12 cellular contexts compared by ENCODE assay signal in the genomic region with DNA sequence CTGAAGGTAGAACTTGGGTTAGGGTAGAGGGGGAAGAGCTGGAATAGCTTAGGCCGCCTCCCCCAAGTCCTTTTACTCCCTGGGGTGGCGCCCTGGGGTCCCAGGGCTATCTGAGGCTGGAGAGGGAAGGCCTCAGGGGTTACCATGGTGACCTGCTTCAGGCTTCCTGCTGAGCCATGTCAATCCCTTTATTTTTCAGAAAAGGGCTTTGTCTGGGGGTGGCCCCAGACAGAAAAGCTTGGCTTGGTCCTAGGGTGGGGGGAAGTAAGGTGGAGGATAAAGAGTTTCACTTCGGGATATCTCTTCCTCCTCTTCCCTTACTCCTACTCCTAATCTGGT.
"Had no signal": no experiment of that assay in that cellular context is flagged by ENCODE, and none has a peak within 500 bp of the region (broad histone marks: within the 10 kb centered on the region; RNA-seq: fewer than 3 reads in every experiment).

No MANE protein-coding gene starts in this region.

- H3K27ac ChIP-seq: VCaP had no signal

- H3K36me3 Mint-ChIP-seq: stimulated activated effector memory CD8-positive, alpha-beta T cell treated with anti-CD3 and anti-CD28 coated beads, Interleukin-12 subunit alpha, Interleukin-12 subunit beta, amount 100 ng/mL, for 72 hours had no signal

- H3K27ac Mint-ChIP-seq: activated CD4-positive, alpha-beta memory T cell treated with anti-CD3 and anti-CD28 coated beads, Interleukin-2, amount 10 ng/mL, durations not matched to agents 7 days and 5 days; activated naive CD4-positive, alpha-beta T cell treated with anti-CD3 and anti-CD28 coated beads for 36 hours; activated T-helper 17 cell treated with anti-CD3 and anti-CD28 coated beads, Interleukin-2, amount 50 U/mL, for 72 hours; nephron progenitor cell; stimulated activated effector memory CD8-positive, alpha-beta T cell treated with anti-CD3 and anti-CD28 coated beads, Interleukin-12 subunit alpha, Interleukin-12 subunit beta, amount 100 ng/mL, for 72 hours; T-cell had no signal

- H3K4me3 ChIP-seq: lung had no signal

- H3K4me3 Mint-ChIP-seq: activated CD4-positive, alpha-beta memory T cell treated with anti-CD3 and anti-CD28 coated beads, Interleukin-2, amount 10 ng/mL, durations not matched to agents 7 days and 5 days; activated naive CD4-positive, alpha-beta T cell treated with anti-CD3 and anti-CD28 coated beads for 36 hours; activated T-helper 17 cell treated with anti-CD3 and anti-CD28 coated beads, Interleukin-2, amount 50 U/mL, for 72 hours; stimulated activated effector memory CD8-positive, alpha-beta T cell treated with anti-CD3 and anti-CD28 coated beads, Interleukin-12 subunit alpha, Interleukin-12 subunit beta, amount 100 ng/mL, for 72 hours; T-cell had no signal

- H3K9me3 Mint-ChIP-seq: activated CD4-positive, alpha-beta memory T cell treated with anti-CD3 and anti-CD28 coated beads, Interleukin-2, amount 10 ng/mL, durations not matched to agents 7 days and 5 days; activated naive CD4-positive, alpha-beta T cell treated with anti-CD3 and anti-CD28 coated beads for 36 hours; activated T-helper 17 cell treated with anti-CD3 and anti-CD28 coated beads, Interleukin-2, amount 50 U/mL, for 72 hours; stimulated activated effector memory CD8-positive, alpha-beta T cell treated with anti-CD3 and anti-CD28 coated beads, Interleukin-12 subunit alpha, Interleukin-12 subunit beta, amount 100 ng/mL, for 72 hours; T-cell had no signal

- H3K27me3 Mint-ChIP-seq: activated CD4-positive, alpha-beta memory T cell treated with anti-CD3 and anti-CD28 coated beads, Interleukin-2, amount 10 ng/mL, durations not matched to agents 7 days and 5 days; activated T-helper 17 cell treated with anti-CD3 and anti-CD28 coated beads, Interleukin-2, amount 50 U/mL, for 72 hours; T-cell had no signal

- DNase-seq: activated CD4-positive, alpha-beta memory T cell treated with anti-CD3 and anti-CD28 coated beads, Interleukin-2, amount 10 ng/mL, durations not matched to agents 7 days and 5 days; activated naive CD4-positive, alpha-beta T cell treated with anti-CD3 and anti-CD28 coated beads for 36 hours; central memory CD4-positive, alpha-beta T cell; left cardiac atrium; nephron progenitor cell; T1000; trophoblast cell had no signal

- ATAC-seq: activated T-helper 17 cell treated with anti-CD3 and anti-CD28 coated beads, Interleukin-2, amount 50 U/mL, for 72 hours; left cardiac atrium; stimulated activated effector memory CD8-positive, alpha-beta T cell treated with anti-CD3 and anti-CD28 coated beads, Interleukin-12 subunit alpha, Interleukin-12 subunit beta, amount 100 ng/mL, for 72 hours; T-cell had no signal
